In the genomic region with DNA sequence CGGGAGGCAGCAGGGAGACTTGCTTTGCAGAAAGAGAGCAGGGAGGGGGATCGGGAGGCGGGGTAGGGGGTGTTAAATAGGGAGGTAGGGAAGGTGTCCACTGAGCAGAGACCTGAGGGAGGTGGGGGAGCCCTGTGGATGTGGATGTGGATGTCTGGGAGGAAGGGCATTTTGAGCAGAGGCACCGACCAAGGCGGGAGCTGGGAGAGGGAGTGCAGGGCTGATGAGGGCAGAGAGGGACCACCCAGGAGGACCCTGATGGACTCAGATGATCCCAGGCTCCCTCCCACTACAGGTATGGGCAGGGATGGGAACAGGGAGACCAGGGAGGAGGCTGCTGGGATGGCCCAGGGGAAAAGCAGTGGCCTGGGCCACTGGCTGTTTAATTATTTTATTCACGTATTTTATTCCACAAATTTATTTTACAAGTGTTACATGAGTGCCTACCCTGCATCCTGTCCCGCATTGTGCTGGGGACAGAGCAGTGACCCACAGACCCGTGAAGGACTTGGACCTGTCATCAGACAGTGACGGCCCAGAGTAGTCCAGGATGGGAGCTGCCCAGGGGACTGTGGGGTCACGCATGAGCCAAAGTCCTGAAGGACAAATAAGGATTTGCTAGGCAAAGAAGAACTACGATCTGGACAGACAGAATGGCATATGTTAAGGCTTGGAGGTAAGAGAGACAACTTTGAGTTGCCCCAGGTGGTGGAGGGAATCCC, we compare ENCODE assay signal across 20 cellular contexts. TPM values are rescaled to one million over a fixed set of nuclear protein-coding genes. Genes with fewer than 3 reads are reported as not detected.
A peak's percentile ranks its signal among the peaks of the same experiment; 100 is the strongest.
DNase-seq lines count a peak whose midpoint lies in the region; ATAC-seq and TF ChIP-seq lines count a peak whose summit lies in the region.
"Had no signal": no experiment of that assay in that cellular context is flagged by ENCODE, and none has a peak within 500 bp of the region (broad histone marks: within the 10 kb centered on the region; RNA-seq: fewer than 3 reads in every experiment).

No MANE protein-coding gene starts in this region.

- H3K4me1 ChIP-seq in adrenal gland (replicated peaks in 1 of 2), result peaks cover 62 to 64% of the 10 kb centered on the region in 2 donors
- H3K4me1 ChIP-seq in mucosa of stomach (ENCODE audit: control insufficient read depth, insufficient read depth, low read length), result peaks cover 53% of the 10 kb centered on the region
- H3K4me1 ChIP-seq in uterus, result no peaks in the 10 kb centered on the region

- H3K4me3 ChIP-seq in adrenal gland (no peak overlapping the region), mucosa of stomach (ENCODE audit: low read length) (no peak overlapping the region), uterus (no peak overlapping the region)

- H3K27me3 ChIP-seq in adrenal gland (no peaks in the 10 kb centered on the region), mucosa of stomach (ENCODE audit: control insufficient read depth, insufficient read depth, low read length) (peaks cover 6% of the 10 kb centered on the region), uterus (no peaks in the 10 kb centered on the region)

- H3K9ac ChIP-seq in mucosa of stomach (ENCODE audit: low read length), result peak overlapping the region; percentile 29

- intact Hi-C loops in adrenal gland (cut with DNase I), result no loop called here
- intact Hi-C loops in uterus (cut with DNase I; ENCODE audit: low total_unique reads), result no loop called here

- DNase-seq in stimulated activated naive CD8-positive, alpha-beta T cell treated with anti-CD3 and anti-CD28 coated beads, Interleukin-15, amount 100 ng/mL, for 72 hours, result no peak
- DNase-seq in adrenal gland (peak in 4 of 7 donors; percentile 30 to 55 (median 44)), uterus (no peak), SKM-1 (lab: John Stamatoyannopoulos, UW; ENCODE audit: unreplicated experiment) (no peak), NCI-H524 (lab: John Stamatoyannopoulos, UW) (no peak)
- DNase-seq: activated CD4-positive, alpha-beta T cell treated with anti-CD3 and anti-CD28 coated beads for 1 hour; cortex of kidney; DMS79; head of caudate nucleus; MM.1S; RPMI8226; stimulated activated CD4-positive, alpha-beta T cell treated with anti-CD3 and anti-CD28 coated beads, Interleukin-1b, Interleukin-23, amount 100 ng/mL, for 48 hours; T-helper 2 cell had no signal

- H3K9me3 ChIP-seq in adrenal gland (replicated peaks in 1 of 3) (no peaks in the 10 kb centered on the region), mucosa of stomach (ENCODE audit: control insufficient read depth, low read length) (no peaks in the 10 kb centered on the region), uterus (no peaks in the 10 kb centered on the region)

- WGBS in adrenal gland, 4 donors, result 63 to 74% (median 65%) methylated on average over 11 of the region's 11 CpGs

- no peak overlapping the region for H3K4me3 Mint-ChIP-seq in stimulated activated naive CD8-positive, alpha-beta T cell treated with anti-CD3 and anti-CD28 coated beads, Interleukin-15, Interleukin-2, amounts not matched to agents 100 ng/mL and 50 ng/mL, for 24 hours
- H3K4me3 Mint-ChIP-seq in stimulated activated naive CD8-positive, alpha-beta T cell treated with anti-CD3 and anti-CD28 coated beads, Interleukin-15, amount 100 ng/mL, for 72 hours, result peak overlapping the region in 1 of 2 donors; percentile 18

- no peaks in the 10 kb centered on the region for H3K27me3 Mint-ChIP-seq in stimulated activated naive CD8-positive, alpha-beta T cell treated with anti-CD3 and anti-CD28 coated beads, Interleukin-15, Interleukin-2, amounts not matched to agents 100 ng/mL and 50 ng/mL, for 24 hours
- no peaks in the 10 kb centered on the region for H3K27me3 Mint-ChIP-seq in stimulated activated naive CD8-positive, alpha-beta T cell treated with anti-CD3 and anti-CD28 coated beads, Interleukin-15, amount 100 ng/mL, for 72 hours

- H3K27ac Mint-ChIP-seq in stimulated activated naive CD8-positive, alpha-beta T cell treated with anti-CD3 and anti-CD28 coated beads, Interleukin-15, Interleukin-2, amounts not matched to agents 100 ng/mL and 50 ng/mL, for 24 hours, result peak overlapping the region; percentile 23
- peak overlapping the region in 1 of 2 donors; percentile 70 for H3K27ac Mint-ChIP-seq in stimulated activated naive CD8-positive, alpha-beta T cell treated with anti-CD3 and anti-CD28 coated beads, Interleukin-15, amount 100 ng/mL, for 72 hours

- no peak for TF ChIP-seq POLR2A in adrenal gland (IDR thresholded peaks at IDR 0.05)
- no peak for TF ChIP-seq POLR2A in uterus (IDR thresholded peaks at IDR 0.05)

- peaks cover 55% of the 10 kb centered on the region for H3K4me1 Mint-ChIP-seq in stimulated activated naive CD8-positive, alpha-beta T cell treated with anti-CD3 and anti-CD28 coated beads, Interleukin-15, Interleukin-2, amounts not matched to agents 100 ng/mL and 50 ng/mL, for 24 hours (ENCODE audit: low read depth)
- H3K4me1 Mint-ChIP-seq in stimulated activated naive CD8-positive, alpha-beta T cell treated with anti-CD3 and anti-CD28 coated beads, Interleukin-15, amount 100 ng/mL, for 72 hours, result peaks cover 83% of the 10 kb centered on the region

- H3K36me3 ChIP-seq in adrenal gland (replicated peaks in 1 of 2) (peaks cover 0 to 11% of the 10 kb centered on the region in 2 donors), mucosa of stomach (ENCODE audit: control insufficient read depth, insufficient read depth, low read length) (no peaks in the 10 kb centered on the region), uterus (no peaks in the 10 kb centered on the region)

- no peak for TF ChIP-seq CTCF in adrenal gland (IDR thresholded peaks at IDR 0.05)
- TF ChIP-seq CTCF in uterus (IDR thresholded peaks at IDR 0.05), result no peak

- H3K27ac ChIP-seq in adrenal gland (peak overlapping the region; percentile 65 to 81 (median 73)), uterus (peak overlapping the region; percentile 42 to 69)

- peaks cover 62% of the 10 kb centered on the region for H3K36me3 Mint-ChIP-seq in stimulated activated naive CD8-positive, alpha-beta T cell treated with anti-CD3 and anti-CD28 coated beads, Interleukin-15, Interleukin-2, amounts not matched to agents 100 ng/mL and 50 ng/mL, for 24 hours (ENCODE audit: low read depth)

- H3K9me3 Mint-ChIP-seq in stimulated activated naive CD8-positive, alpha-beta T cell treated with anti-CD3 and anti-CD28 coated beads, Interleukin-15, Interleukin-2, amounts not matched to agents 100 ng/mL and 50 ng/mL, for 24 hours, result no peaks in the 10 kb centered on the region
- no peaks in the 10 kb centered on the region for H3K9me3 Mint-ChIP-seq in stimulated activated naive CD8-positive, alpha-beta T cell treated with anti-CD3 and anti-CD28 coated beads, Interleukin-15, amount 100 ng/mL, for 72 hours

- no peak for ATAC-seq in stimulated activated naive CD8-positive, alpha-beta T cell treated with anti-CD3 and anti-CD28 coated beads, Interleukin-15, amount 100 ng/mL, for 72 hours
- no peak for ATAC-seq in HG03280 (IDR thresholded peaks at IDR 0.05; ENCODE audit: unreplicated experiment)

RNA-seq across cellular contexts. Expression of a gene that starts 5.3 kb away (rescaled TPM):
- total RNA-seq in adrenal gland (100 to 1,000 TPM in 1 of 8 donors, 10 to 100 TPM in 7; 42.4 to 101 (median 81.5) TPM), uterus (10 to 100 TPM; 40.0 to 89.8 (median 52.2) TPM)
- 100 to 1,000 TPM in 1 of 3 donors, 10 to 100 TPM in 2; 41.5 to 125 (median 74.9) TPM for polyA plus RNA-seq in adrenal gland

RNA-seq across cellular contexts. Expression of a gene that starts 24.9 kb away (rescaled TPM):
- 10 to 100 TPM in 6 of 8 donors, 1 to 10 TPM in 2; 9.5 to 34.5 (median 15.8) TPM for total RNA-seq in adrenal gland
- 10 to 100 TPM in 2 of 3 donors, 1 to 10 TPM in 1; 4.4 to 13.2 (median 11.6) TPM for polyA plus RNA-seq in adrenal gland
- total RNA-seq in uterus, result 10 to 100 TPM in 1 of 4 donors, under 1 TPM in 3; 0.26 to 15.2 (median 0.78) TPM

RNA-seq across cellular contexts. Expression of a gene that starts 36.1 kb away (rescaled TPM):
- total RNA-seq in adrenal gland (1 to 10 TPM in 2 of 8 donors, under 1 TPM in 5, not detected in 1; 0.20 to 2.6 (median 0.87) TPM), uterus (1 to 10 TPM in 2 of 4 donors, under 1 TPM in 2; 0.26 to 2.7 (median 0.68) TPM)
- 1 to 10 TPM in 1 of 3 donors, under 1 TPM in 1, not detected in 1; 0.88 to 1.7 TPM for polyA plus RNA-seq in adrenal gland
- total RNA-seq: esophagus mucosa, H4, myocyte, urinary bladder had no signal

RNA-seq across cellular contexts. Expression of a gene that starts 41.4 kb away (rescaled TPM):
- total RNA-seq in adrenal gland (1 to 10 TPM; 3.3 to 8.4 (median 6.8) TPM), uterus (10 to 100 TPM in 2 of 4 donors, 1 to 10 TPM in 2; 4.4 to 16.5 (median 10.7) TPM)
- polyA plus RNA-seq in adrenal gland, result 1 to 10 TPM in 1 of 3 donors, under 1 TPM in 2; 0.61 to 2.1 (median 0.97) TPM

Comparison
In these comparisons a context has a peak if more than half of its experiments do, and no peak if none do; other contexts are left out.
1. DNase-seq: peak in adrenal gland (4 of 7); none in stimulated activated naive CD8-positive, alpha-beta T cell treated with anti-CD3 and anti-CD28 coated beads, Interleukin-15, amount 100 ng/mL, for 72 hours (0 of 2), uterus (0 of 2), SKM-1 (single experiment) and NCI-H524 (0 of 2).